18 cellular contexts compared by ENCODE assay signal in the genomic region with DNA sequence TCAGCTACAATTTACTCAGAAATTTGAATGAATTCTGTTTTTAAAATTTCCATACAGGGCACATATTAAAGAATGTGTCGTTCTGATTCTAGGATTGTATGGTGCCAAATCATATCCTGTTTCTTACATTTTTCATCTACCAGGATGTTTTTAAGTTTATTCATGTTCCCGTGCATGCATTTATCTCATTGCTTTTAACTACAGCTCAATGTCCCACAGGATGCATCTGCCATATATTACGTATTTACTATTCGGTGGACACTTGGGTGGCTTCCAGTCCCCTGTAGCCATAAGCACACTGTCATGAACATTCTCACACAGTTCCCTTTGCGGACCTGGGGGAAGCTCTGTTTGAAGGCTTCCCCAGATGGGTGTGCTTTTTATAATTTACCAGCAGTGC.
"Had no signal": no experiment of that assay in that cellular context is flagged by ENCODE, and none has a peak within 500 bp of the region (broad histone marks: within the 10 kb centered on the region; RNA-seq: fewer than 3 reads in every experiment).

No MANE protein-coding gene starts in this region.

- H3K36me3 ChIP-seq: tibial nerve, WERI-Rb-1 had no signal

- H3K9me3 Mint-ChIP-seq: activated T-helper 1 cell treated with anti-CD3 and anti-CD28 coated beads, Interleukin-12 subunit alpha, Interleukin-12 subunit beta, Interleukin-2, Interleukin-4 antibody, amounts not matched to agents 30 ng/mL and 10 ng/mL and 1 ng/mL, durations not matched to agents 14 hours and 24 hours and 36 hours; nephron had no signal

- H3K9me3 ChIP-seq: tibial nerve had no signal

- ATAC-seq: left cardiac atrium had no signal

- H3K4me3 Mint-ChIP-seq: activated naive CD8-positive, alpha-beta T cell treated with anti-CD3 and anti-CD28 coated beads, Interleukin-2, amount 10 ng/mL, durations not matched to agents 7 days and 5 days; activated T-helper 1 cell treated with anti-CD3 and anti-CD28 coated beads, Interleukin-12 subunit alpha, Interleukin-12 subunit beta, Interleukin-2, Interleukin-4 antibody, amounts not matched to agents 30 ng/mL and 10 ng/mL and 1 ng/mL, durations not matched to agents 14 hours and 24 hours and 36 hours; mesothelial cell of epicardium; nephron; stimulated activated naive CD8-positive, alpha-beta T cell treated with anti-CD3 and anti-CD28 coated beads, Interleukin-15, Interleukin-2, amounts not matched to agents 100 ng/mL and 50 ng/mL, for 24 hours had no signal

- H3K4me3 ChIP-seq: tibial nerve had no signal

- H3K27ac ChIP-seq: tibial nerve, WERI-Rb-1 had no signal

- H3K36me3 Mint-ChIP-seq: activated naive CD8-positive, alpha-beta T cell treated with anti-CD3 and anti-CD28 coated beads, Interleukin-2, amount 10 ng/mL, durations not matched to agents 7 days and 5 days; mesothelial cell of epicardium had no signal

- DNase-seq: activated CD4-positive, alpha-beta T cell treated with anti-CD3 and anti-CD28 coated beads, Interleukin-2, amount 50 U/mL, for 4 hours; activated naive CD4-positive, alpha-beta T cell; activated naive CD8-positive, alpha-beta T cell treated with anti-CD3 and anti-CD28 coated beads, Interleukin-2, amount 10 ng/mL, durations not matched to agents 7 days and 5 days; amygdala; caudate nucleus; erythroblast; left cardiac atrium; posterior cingulate gyrus; small intestine; stimulated activated CD4-positive, alpha-beta T cell treated with anti-CD3 and anti-CD28 coated beads, Interleukin-15, amount 100 ng/mL, for 24 hours; stimulated activated CD4-positive, alpha-beta T cell treated with anti-CD3 and anti-CD28 coated beads, Interleukin-2, amount 100 ng/mL, for 48 hours; T-helper 2 cell; WERI-Rb-1 had no signal

- H3K27ac Mint-ChIP-seq: activated naive CD8-positive, alpha-beta T cell treated with anti-CD3 and anti-CD28 coated beads, Interleukin-2, amount 10 ng/mL, durations not matched to agents 7 days and 5 days; mesothelial cell of epicardium; nephron; stimulated activated naive CD8-positive, alpha-beta T cell treated with anti-CD3 and anti-CD28 coated beads, Interleukin-15, Interleukin-2, amounts not matched to agents 100 ng/mL and 50 ng/mL, for 24 hours had no signal

- H3K27me3 Mint-ChIP-seq: stimulated activated naive CD8-positive, alpha-beta T cell treated with anti-CD3 and anti-CD28 coated beads, Interleukin-15, Interleukin-2, amounts not matched to agents 100 ng/mL and 50 ng/mL, for 24 hours had no signal

- H3K27me3 ChIP-seq: tibial nerve had no signal
